19 cellular contexts compared by ENCODE assay signal in the genomic region with DNA sequence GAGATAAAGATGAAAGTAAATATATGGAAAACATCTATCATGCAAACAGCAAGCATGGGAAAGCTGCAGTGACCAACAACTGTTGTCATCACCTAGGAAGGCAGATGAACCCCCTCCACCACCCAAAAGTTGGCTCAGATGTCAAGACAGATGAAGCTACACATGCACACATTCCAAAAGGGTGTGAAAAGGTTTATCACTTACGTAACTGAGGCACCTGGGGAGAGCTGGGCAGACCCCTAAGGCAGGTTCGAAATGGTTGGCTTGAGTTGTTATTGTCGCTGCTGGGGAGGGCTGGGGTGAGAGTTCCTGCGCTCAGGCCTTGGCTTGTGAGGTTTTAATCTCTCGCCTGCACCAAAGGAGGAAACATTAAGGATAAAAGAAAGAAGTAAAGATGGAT.
"Had no signal": no experiment of that assay in that cellular context is flagged by ENCODE, and none has a peak within 500 bp of the region (broad histone marks: within the 10 kb centered on the region; RNA-seq: fewer than 3 reads in every experiment).

No MANE protein-coding gene starts in this region.

- H3K9me3 ChIP-seq: colonic mucosa, esophagus muscularis mucosa, gastroesophageal sphincter, lower lobe of right lung, mucosa of descending colon had no signal

- H3K4me1 Mint-ChIP-seq: naive B cell; naive thymus-derived CD8-positive, alpha-beta T cell had no signal

- H3K27ac Mint-ChIP-seq: dendritic cell treated with granulocyte-macrophage colony-stimulating factor and Interleukin-4, amounts not matched to agents 40 ng/mL and 50 ng/mL, for 4 days; effector memory CD8-positive, alpha-beta T cell; naive B cell; naive thymus-derived CD8-positive, alpha-beta T cell had no signal

- H3K36me3 ChIP-seq: colonic mucosa, esophagus muscularis mucosa, gastroesophageal sphincter, heart left ventricle, left lung, lower lobe of right lung had no signal

- ATAC-seq: effector memory CD8-positive, alpha-beta T cell; foreskin keratinocyte; gastroesophageal sphincter; heart left ventricle; left cardiac atrium; left lung; left ventricle myocardium superior; lower lobe of right lung; mucosa of descending colon; naive thymus-derived CD8-positive, alpha-beta T cell had no signal

- H3K4me3 ChIP-seq: colonic mucosa, esophagus muscularis mucosa, gastroesophageal sphincter, heart left ventricle, hepatocyte, left lung, lower lobe of right lung, mucosa of descending colon had no signal

- H3K4me1 ChIP-seq: colonic mucosa, esophagus muscularis mucosa, foreskin keratinocyte, gastroesophageal sphincter, heart left ventricle, left lung, lower lobe of right lung had no signal

- H3K27me3 ChIP-seq: colonic mucosa, esophagus muscularis mucosa, foreskin keratinocyte, gastroesophageal sphincter, heart left ventricle, hepatocyte, left lung had no signal

- H2AFZ ChIP-seq: hepatocyte had no signal

- H3K79me2 ChIP-seq: hepatocyte had no signal

- DNase-seq: colonic mucosa; cortex of kidney; effector CD8-positive, alpha-beta T cell; effector memory CD8-positive, alpha-beta T cell; foreskin keratinocyte; heart left ventricle; hypothalamus; left cardiac atrium; left lung; left ventricle myocardium superior; lower lobe of right lung; mesenchymal stem cell; mucosa of descending colon; naive B cell; naive thymus-derived CD8-positive, alpha-beta T cell had no signal

- H3K27me3 Mint-ChIP-seq: dendritic cell treated with granulocyte-macrophage colony-stimulating factor and Interleukin-4, amounts not matched to agents 40 ng/mL and 50 ng/mL, for 4 days; effector memory CD8-positive, alpha-beta T cell; naive B cell had no signal

- H3K36me3 Mint-ChIP-seq: naive B cell had no signal

- H3K4me3 Mint-ChIP-seq: dendritic cell treated with granulocyte-macrophage colony-stimulating factor and Interleukin-4, amounts not matched to agents 40 ng/mL and 50 ng/mL, for 4 days; effector memory CD8-positive, alpha-beta T cell; naive B cell; naive thymus-derived CD8-positive, alpha-beta T cell had no signal

- H3K27ac ChIP-seq: colonic mucosa, esophagus muscularis mucosa, foreskin keratinocyte, gastroesophageal sphincter, heart left ventricle, hepatocyte, left lung, lower lobe of right lung had no signal

- H3K4me2 ChIP-seq: hepatocyte had no signal
